Comparison of ENCODE assay signal across 10 cellular contexts in genomic region chr13:73827434-73827833, GRCh38.
"Had no signal": no experiment of that assay in that cellular context is flagged by ENCODE, and none has a peak within 500 bp of the region (broad histone marks: within the 10 kb centered on the region; RNA-seq: fewer than 3 reads in every experiment).

No MANE protein-coding gene starts in this region.

- H3K36me3 Mint-ChIP-seq: IgD-negative memory B cell had no signal

- H3K9me3 ChIP-seq: HAP-1 had no signal

- H3K27me3 Mint-ChIP-seq: IgD-negative memory B cell had no signal

- DNase-seq: GM23248, GOT3, H7, HFFc6, KBM-7 had no signal

- H3K27ac Mint-ChIP-seq: HFFc6, IgD-negative memory B cell had no signal

- H3K27ac ChIP-seq: GM23248, HL-60 had no signal

- H3K4me3 Mint-ChIP-seq: HFFc6, IgD-negative memory B cell had no signal

- H3K9me3 Mint-ChIP-seq: HFFc6, IgD-negative memory B cell had no signal

- ATAC-seq: HCT116, HepG2 had no signal
